Comparison of ENCODE assay signal across 24 cellular contexts in genomic region chr2:88400398-88400797, GRCh38. TPM values are rescaled to one million over a fixed set of nuclear protein-coding genes. Genes with fewer than 3 reads are reported as not detected.
"Had no signal": no experiment of that assay in that cellular context is flagged by ENCODE, and none has a peak within 500 bp of the region (broad histone marks: within the 10 kb centered on the region; RNA-seq: fewer than 3 reads in every experiment).

No MANE protein-coding gene starts in this region.

- ATAC-seq: K562, T-helper 17 cell had no signal

- H3K27ac ChIP-seq: HL-60, KMS-11, SJSA1, SK-N-MC had no signal

- H3K4me1 Mint-ChIP-seq: IgD-negative memory B cell, T-helper 17 cell had no signal

- H3K9ac ChIP-seq: KMS-11 had no signal

- DNase-seq: Kasumi-1, MM.1S, MV-4-11, NCI-H1092, NCI-H1436, NCI-H187, NCI-H2029, NCI-H2081 treated with DMSO at 0.1 percent for 48 hours, NCI-H2227 treated with DMSO at 0.1 percent for 48 hours, Right ventricle myocardium superior, RPMI8226, SIG-M5, T-helper 1 cell, T-helper 17 cell had no signal

- H3K9me3 ChIP-seq: SJSA1 had no signal

- H3K4me3 ChIP-seq: K562, SJSA1, SK-N-MC had no signal

- H3K9me3 Mint-ChIP-seq: IgD-negative memory B cell had no signal

- FAIRE-seq: HTR-8/SVneo, K562, RCC 7860 had no signal

- H3K4me3 Mint-ChIP-seq: IgD-negative memory B cell, T-helper 17 cell had no signal

- H3K27me3 ChIP-seq: SJSA1 had no signal

- H3K27ac Mint-ChIP-seq: T-helper 17 cell had no signal

- H3K36me3 ChIP-seq: SJSA1 had no signal

- H3K4me2 ChIP-seq: KMS-11 had no signal

- H3K4me1 ChIP-seq: SJSA1 had no signal

RNA-seq across cellular contexts. Expression of gene FOXI3, which starts 52.1 kb away (rescaled TPM):
- total RNA-seq: K562, M059J, NCI-H460, Right ventricle myocardium superior, SJSA1, T-helper 17 cell had no signal
- polyA plus RNA-seq: IgD-negative memory B cell, K562 had no signal
